In the genomic region with DNA sequence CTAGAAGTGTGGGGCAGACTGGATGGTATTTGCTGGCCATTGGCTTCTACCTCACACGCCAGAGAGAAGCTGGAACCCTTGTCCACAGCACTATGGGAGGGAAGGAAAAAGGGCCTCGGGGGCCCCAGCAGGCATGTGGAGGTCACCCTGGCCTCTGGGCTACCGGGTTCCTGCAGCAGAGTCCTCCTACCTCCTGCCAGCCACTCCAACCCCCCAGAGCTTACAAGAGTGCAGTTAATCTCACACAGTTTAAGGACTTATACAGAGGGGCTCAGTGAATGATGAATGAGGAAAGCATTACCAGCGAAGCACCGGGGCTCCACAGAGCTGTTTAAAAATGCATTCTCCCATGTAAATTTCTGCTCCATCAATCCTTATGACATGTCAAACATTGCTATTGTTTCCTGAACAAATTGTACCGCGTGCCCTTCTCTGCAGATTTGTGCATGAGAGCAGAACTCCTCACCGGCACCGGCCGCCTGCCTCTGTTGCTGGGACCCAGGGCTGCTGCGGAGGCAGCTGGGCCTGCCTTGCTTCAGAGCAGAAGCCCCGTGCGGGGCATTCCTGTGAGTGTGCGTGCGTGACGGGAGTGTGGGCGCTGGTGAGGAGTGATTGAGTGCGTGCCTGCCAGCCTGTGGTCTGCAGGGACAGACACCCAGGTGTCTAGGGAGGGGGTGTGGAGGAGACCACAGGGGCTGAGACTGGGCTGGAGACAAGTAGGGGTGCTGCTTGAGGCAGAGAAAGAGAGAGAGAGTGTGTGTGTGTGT, we compare ENCODE assay signal across 1 cellular context.
TF ChIP-seq lines count a peak whose summit lies in the region.

No MANE protein-coding gene starts in this region.

TF ChIP-seq in GM12878, 131 proteins besides CTCF, POLR2A, EP300 and RAD21 (continued from another document and continues in another):
- TF ChIP-seq CEBPZ (IDR thresholded peaks at IDR 0.05; ENCODE audit: low read depth, low read length): no peak
- no peak for TF ChIP-seq CREB1 (IDR thresholded peaks at IDR 0.05; ENCODE audit: low read depth)
- peak; percentile 40; the same call in 1 of the 2 replicates for TF ChIP-seq BCL11A (IDR thresholded peaks at IDR 0.05; ENCODE audit: low read depth, low read length)
- TF ChIP-seq IRF5 (IDR thresholded peaks at IDR 0.05; ENCODE audit: borderline replicate concordance): no peak; the same call in 1 of the 2 replicates
- no peak for TF ChIP-seq RBBP5 (conservative IDR thresholded peaks at IDR 0.05)
- no peak for TF ChIP-seq RCOR1 (conservative IDR thresholded peaks at IDR 0.05; ENCODE audit: low read depth, low read length)
- TF ChIP-seq BRCA1 (IDR thresholded peaks at IDR 0.05; ENCODE audit: low read depth, low read length): no peak
- TF ChIP-seq MEF2A (IDR thresholded peaks at IDR 0.05; ENCODE audit: insufficient read depth, low read depth, low read length): no peak
- TF ChIP-seq WRNIP1 (IDR thresholded peaks at IDR 0.05; ENCODE audit: borderline replicate concordance, low read depth, low read length): no peak
- no peak for TF ChIP-seq HDAC6 (IDR thresholded peaks at IDR 0.05; ENCODE audit: unreplicated experiment)
- TF ChIP-seq SMAD5 (IDR thresholded peaks at IDR 0.05; ENCODE audit: low read depth): no peak
- TF ChIP-seq KLF5 (IDR thresholded peaks at IDR 0.05; ENCODE audit: partially characterized antibody): no peak
- no peak for TF ChIP-seq E4F1 (IDR thresholded peaks at IDR 0.05; ENCODE audit: borderline replicate concordance, partially characterized antibody)
- TF ChIP-seq TCF12 (IDR thresholded peaks at IDR 0.05; ENCODE audit: low read depth, low read length): peak; percentile 69
- TF ChIP-seq TCF3 (IDR thresholded peaks at IDR 0.05; ENCODE audit: borderline replicate concordance, insufficient read depth, low read depth, low read length): 0 out of 2 replicates have a peak, but pooled peaks have one; percentile 18
- TF ChIP-seq, protein P1, sequence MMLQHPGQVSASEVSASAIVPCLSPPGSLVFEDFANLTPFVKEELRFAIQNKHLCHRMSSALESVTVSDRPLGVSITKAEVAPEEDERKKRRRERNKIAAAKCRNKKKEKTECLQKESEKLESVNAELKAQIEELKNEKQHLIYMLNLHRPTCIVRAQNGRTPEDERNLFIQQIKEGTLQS (IDR thresholded peaks at IDR 0.05; ENCODE audit: borderline replicate concordance, extremely low read depth, low read depth, low read length): no peak
- no peak for TF ChIP-seq SP1 (IDR thresholded peaks at IDR 0.05; ENCODE audit: low read depth, low read length)
- TF ChIP-seq YBX1 (IDR thresholded peaks at IDR 0.05): no peak
- TF ChIP-seq SIN3A (IDR thresholded peaks at IDR 0.05; ENCODE audit: low read depth, low read length): no peak
- peak; percentile 52 to 56; a peak in 3 of 4 replicates for TF ChIP-seq IKZF2 (IDR thresholded peaks at IDR 0.05)
- no peak for TF ChIP-seq HDAC2 (IDR thresholded peaks at IDR 0.05)
- no peak for TF ChIP-seq YY1 (IDR thresholded peaks at IDR 0.05; ENCODE audit: low read depth, low read length)
- no peak for TF ChIP-seq FOXK2 (IDR thresholded peaks at IDR 0.05)
- TF ChIP-seq, protein P2, sequence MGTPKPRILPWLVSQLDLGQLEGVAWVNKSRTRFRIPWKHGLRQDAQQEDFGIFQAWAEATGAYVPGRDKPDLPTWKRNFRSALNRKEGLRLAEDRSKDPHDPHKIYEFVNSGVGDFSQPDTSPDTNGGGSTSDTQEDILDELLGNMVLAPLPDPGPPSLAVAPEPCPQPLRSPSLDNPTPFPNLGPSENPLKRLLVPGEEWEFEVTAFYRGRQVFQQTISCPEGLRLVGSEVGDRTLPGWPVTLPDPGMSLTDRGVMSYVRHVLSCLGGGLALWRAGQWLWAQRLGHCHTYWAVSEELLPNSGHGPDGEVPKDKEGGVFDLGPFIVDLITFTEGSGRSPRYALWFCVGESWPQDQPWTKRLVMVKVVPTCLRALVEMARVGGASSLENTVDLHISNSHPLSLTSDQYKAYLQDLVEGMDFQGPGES (IDR thresholded peaks at IDR 0.05): no peak
- no peak for TF ChIP-seq ATF2 (IDR thresholded peaks at IDR 0.05; ENCODE audit: low read length)
- TF ChIP-seq, protein P3, sequence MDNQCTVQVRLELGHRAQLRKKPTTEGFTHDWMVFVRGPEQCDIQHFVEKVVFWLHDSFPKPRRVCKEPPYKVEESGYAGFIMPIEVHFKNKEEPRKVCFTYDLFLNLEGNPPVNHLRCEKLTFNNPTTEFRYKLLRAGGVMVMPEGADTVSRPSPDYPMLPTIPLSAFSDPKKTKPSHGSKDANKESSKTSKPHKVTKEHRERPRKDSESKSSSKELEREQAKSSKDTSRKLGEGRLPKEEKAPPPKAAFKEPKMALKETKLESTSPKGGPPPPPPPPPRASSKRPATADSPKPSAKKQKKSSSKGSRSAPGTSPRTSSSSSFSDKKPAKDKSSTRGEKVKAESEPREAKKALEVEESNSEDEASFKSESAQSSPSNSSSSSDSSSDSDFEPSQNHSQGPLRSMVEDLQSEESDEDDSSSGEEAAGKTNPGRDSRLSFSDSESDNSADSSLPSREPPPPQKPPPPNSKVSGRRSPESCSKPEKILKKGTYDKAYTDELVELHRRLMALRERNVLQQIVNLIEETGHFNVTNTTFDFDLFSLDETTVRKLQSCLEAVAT (IDR thresholded peaks at IDR 0.05): no peak
- TF ChIP-seq, protein P4, sequence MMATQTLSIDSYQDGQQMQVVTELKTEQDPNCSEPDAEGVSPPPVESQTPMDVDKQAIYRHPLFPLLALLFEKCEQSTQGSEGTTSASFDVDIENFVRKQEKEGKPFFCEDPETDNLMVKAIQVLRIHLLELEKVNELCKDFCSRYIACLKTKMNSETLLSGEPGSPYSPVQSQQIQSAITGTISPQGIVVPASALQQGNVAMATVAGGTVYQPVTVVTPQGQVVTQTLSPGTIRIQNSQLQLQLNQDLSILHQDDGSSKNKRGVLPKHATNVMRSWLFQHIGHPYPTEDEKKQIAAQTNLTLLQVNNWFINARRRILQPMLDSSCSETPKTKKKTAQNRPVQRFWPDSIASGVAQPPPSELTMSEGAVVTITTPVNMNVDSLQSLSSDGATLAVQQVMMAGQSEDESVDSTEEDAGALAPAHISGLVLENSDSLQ (IDR thresholded peaks at IDR 0.05): no peak
- no peak for TF ChIP-seq GATAD2B (conservative IDR thresholded peaks at IDR 0.05; ENCODE audit: low read depth)
- no peak for TF ChIP-seq ESRRA (IDR thresholded peaks at IDR 0.05; ENCODE audit: low read length)
- TF ChIP-seq E2F8 (IDR thresholded peaks at IDR 0.05; ENCODE audit: low read depth, partially characterized antibody): no peak
- no peak for TF ChIP-seq ZNF207 (IDR thresholded peaks at IDR 0.05; ENCODE audit: borderline replicate concordance)
- no peak for TF ChIP-seq SMC3 (IDR thresholded peaks at IDR 0.05; ENCODE audit: borderline replicate concordance, low read length)
- TF ChIP-seq CREM (IDR thresholded peaks at IDR 0.05; ENCODE audit: low read depth): 0 out of 2 replicates have a peak, but pooled peaks have one; percentile 14
- TF ChIP-seq HCFC1 (IDR thresholded peaks at IDR 0.05; ENCODE audit: low read length): no peak
- TF ChIP-seq KAT2A (conservative IDR thresholded peaks at IDR 0.05; ENCODE audit: control insufficient read depth, low read depth, low read length): no peak
- TF ChIP-seq, protein P5, sequence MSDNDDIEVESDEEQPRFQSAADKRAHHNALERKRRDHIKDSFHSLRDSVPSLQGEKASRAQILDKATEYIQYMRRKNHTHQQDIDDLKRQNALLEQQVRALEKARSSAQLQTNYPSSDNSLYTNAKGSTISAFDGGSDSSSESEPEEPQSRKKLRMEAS (IDR thresholded peaks at IDR 0.05; ENCODE audit: low read depth, low read length): no peak
